27 cellular contexts compared by ENCODE assay signal in the genomic region with DNA sequence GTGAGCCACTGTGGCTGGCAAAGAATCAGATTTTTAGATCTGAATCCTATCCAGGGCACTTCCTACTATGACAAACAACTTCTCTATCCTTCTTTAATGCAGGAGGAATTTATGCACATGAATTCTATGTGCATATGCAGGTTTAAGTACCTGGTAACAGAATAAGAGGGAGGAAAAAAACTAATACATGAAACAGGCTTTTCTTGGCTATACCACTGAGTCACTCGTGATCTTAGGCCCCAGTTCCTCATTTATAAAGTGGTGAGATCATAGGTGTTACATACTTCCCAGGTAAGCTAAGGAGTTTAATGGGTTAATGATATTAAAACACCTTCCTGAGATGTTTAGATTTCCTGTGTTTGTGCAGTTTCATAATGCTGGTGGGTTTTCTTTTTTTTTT.
"Had no signal": no experiment of that assay in that cellular context is flagged by ENCODE, and none has a peak within 500 bp of the region (broad histone marks: within the 10 kb centered on the region; RNA-seq: fewer than 3 reads in every experiment).

No MANE protein-coding gene starts in this region.

- ATAC-seq: activated CD8-positive, alpha-beta T cell treated with anti-CD3 and anti-CD28 coated beads, Interleukin-2, amount 10 ng/mL, durations not matched to agents 7 days and 5 days; Panc1; T-helper 17 cell had no signal

- H3K36me3 ChIP-seq: brain microvascular endothelial cell, cardiac muscle cell, MG63, SJSA1 had no signal

- DNase-seq: activated CD4-positive, alpha-beta T cell treated with anti-CD3 and anti-CD28 coated beads, Interleukin-2, amount 10 ng/mL, durations not matched to agents 24 days and 14 days; activated CD4-positive, alpha-beta T cell treated with anti-CD3 and anti-CD28 coated beads, Interleukin-2, amount 50 U/mL, for 4 hours; activated CD4-positive, CD25-positive, alpha-beta regulatory T cell; activated CD8-positive, alpha-beta T cell treated with anti-CD3 and anti-CD28 coated beads, Interleukin-2, amount 10 ng/mL, durations not matched to agents 7 days and 5 days; activated naive CD4-positive, alpha-beta T cell treated with anti-CD3 and anti-CD28 coated beads, Interleukin-2, amount 10 ng/mL, durations not matched to agents 7 days and 5 days; activated T-cell treated with anti-CD3 and anti-CD28 coated beads, Interleukin-2, amount 50 U/mL, for 24 hours; amniotic stem cell; aorta; brain microvascular endothelial cell; Karpas-422; KBM-7; MG63; NCI-H1048; NCI-H1105 treated with DMSO at 0.1 percent for 48 hours; NCI-H1436; NCI-H1694; NCI-H1930; NCI-H2081 treated with DMSO at 0.1 percent for 48 hours; NCI-H226; NCI-H446 treated with DMSO at 0.1 percent for 48 hours; NCI-H524 treated with DMSO at 0.1 percent for 48 hours; SHP77 treated with DMSO at 0.1 percent for 48 hours; SK-N-SH; T-helper 17 cell had no signal

- H3K27me3 ChIP-seq: brain microvascular endothelial cell, cardiac muscle cell, MG63, SJSA1 had no signal

- H3K4me3 ChIP-seq: cardiac muscle cell, MG63, SJSA1 had no signal
